Comparison of ENCODE assay signal across 31 cellular contexts in the genomic region with DNA sequence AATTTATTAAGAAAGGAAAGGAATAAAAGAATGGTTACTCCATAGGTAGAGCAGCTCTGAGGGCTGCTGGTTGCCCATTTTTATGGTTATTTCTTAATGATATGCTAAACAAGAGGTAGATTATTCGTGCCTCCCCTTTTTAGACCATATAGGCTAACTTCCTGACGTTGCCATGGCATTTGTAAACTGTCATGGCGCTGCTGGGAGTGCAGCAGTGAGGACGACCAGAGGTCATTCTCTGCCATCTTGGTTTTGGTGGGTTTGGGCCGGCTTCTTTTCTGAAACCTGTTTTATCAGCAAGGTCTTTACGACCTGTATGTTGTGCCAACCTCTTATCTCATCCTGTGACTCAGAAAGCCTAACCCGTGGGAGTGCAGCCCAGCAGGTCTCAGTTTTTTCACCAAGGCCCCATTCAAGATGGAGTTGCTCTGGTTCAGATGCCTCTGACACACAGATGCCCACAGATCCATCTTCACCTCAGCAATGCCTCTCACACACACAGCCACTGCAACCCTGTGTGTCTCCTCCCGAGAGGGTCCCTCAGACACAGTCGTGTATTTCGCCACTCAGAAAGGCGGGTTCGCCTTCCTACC. TPM values are rescaled to one million over a fixed set of nuclear protein-coding genes. Genes with fewer than 3 reads are reported as not detected.
DNase-seq lines count a peak whose midpoint lies in the region; ATAC-seq and TF ChIP-seq lines count a peak whose summit lies in the region.
"Had no signal": no experiment of that assay in that cellular context is flagged by ENCODE, and none has a peak within 500 bp of the region (broad histone marks: within the 10 kb centered on the region; RNA-seq: fewer than 3 reads in every experiment).

No MANE protein-coding gene starts in this region.

- no peaks in the 10 kb centered on the region for H3K36me3 ChIP-seq in iPS-20b (ENCODE audit: insufficient read depth, low read depth, low read length)
- H3K36me3 ChIP-seq in upper lobe of right lung = no peaks in the 10 kb centered on the region
- H3K36me3 ChIP-seq in right atrium auricular region = no peaks in the 10 kb centered on the region
- H3K36me3 ChIP-seq: BE2C, lower lobe of right lung, upper lobe of left lung had no signal

- H3K4me3 ChIP-seq in iPS-20b (ENCODE audit: low read length) = no peak overlapping the region
- no peak overlapping the region for H3K4me3 ChIP-seq in upper lobe of right lung
- H3K4me3 ChIP-seq in right atrium auricular region = no peak overlapping the region
- H3K4me3 ChIP-seq: lower lobe of right lung, PC-9, upper lobe of left lung had no signal

- H3K27me3 ChIP-seq in iPS-20b (ENCODE audit: insufficient read depth, low read length) = peaks cover 18% of the 10 kb centered on the region
- no peaks in the 10 kb centered on the region for H3K27me3 ChIP-seq in upper lobe of right lung
- H3K27me3 ChIP-seq in right atrium auricular region = no peaks in the 10 kb centered on the region
- H3K27me3 ChIP-seq: BE2C, upper lobe of left lung had no signal

- H3K27ac Mint-ChIP-seq in activated naive CD8-positive, alpha-beta T cell treated with anti-CD3 and anti-CD28 coated beads, Interleukin-2, amount 50 U/mL, for 24 hours = no peak overlapping the region
- no peak overlapping the region for H3K27ac Mint-ChIP-seq in activated naive CD8-positive, alpha-beta T cell treated with anti-CD3 and anti-CD28 coated beads for 36 hours
- peak overlapping the region; percentile 28 for H3K27ac Mint-ChIP-seq in activated T-helper 17 cell treated with anti-CD3 and anti-CD28 coated beads, Interleukin-2, amount 50 U/mL, for 72 hours
- H3K27ac Mint-ChIP-seq: stimulated activated memory B cell treated with anti-CD40 and anti-IgM and Interleukin-4, amounts not matched to agents 10 μg/mL and 1 μg/mL and 100 μg/mL, for 72 hours; T-helper 2 cell treated with Interferon-gamma antibody and Interleukin-4, amounts not matched to agents 5 μg/mL and 100 μg/mL, for 36 hours had no signal

- no peaks in the 10 kb centered on the region for H3K36me3 Mint-ChIP-seq in activated naive CD8-positive, alpha-beta T cell treated with anti-CD3 and anti-CD28 coated beads, Interleukin-2, amount 50 U/mL, for 24 hours (ENCODE audit: low read depth)
- no peaks in the 10 kb centered on the region for H3K36me3 Mint-ChIP-seq in activated naive CD8-positive, alpha-beta T cell treated with anti-CD3 and anti-CD28 coated beads for 36 hours
- H3K36me3 Mint-ChIP-seq in activated T-helper 17 cell treated with anti-CD3 and anti-CD28 coated beads, Interleukin-2, amount 50 U/mL, for 72 hours (ENCODE audit: low read depth) = no peaks in the 10 kb centered on the region
- H3K36me3 Mint-ChIP-seq: brain; CD8-positive, alpha-beta memory T cell; IgD-negative memory B cell; stimulated activated memory B cell treated with anti-CD40 and anti-IgM and Interleukin-4, amounts not matched to agents 10 μg/mL and 1 μg/mL and 100 μg/mL, for 72 hours had no signal

- H3K4me1 ChIP-seq in iPS-20b (ENCODE audit: insufficient read depth, low read length) (peaks cover 4% of the 10 kb centered on the region; the same call in 1 of the 2 replicates), upper lobe of right lung (peaks cover 7% of the 10 kb centered on the region), right atrium auricular region (peaks cover 0 to 16% of the 10 kb centered on the region in 2 donors)
- H3K4me1 ChIP-seq: lower lobe of right lung had no signal

- H3K9ac ChIP-seq in iPS-20b (ENCODE audit: low read depth, low read length) = peak overlapping the region; percentile 41; the same call in 1 of the 2 replicates

- no peak for DNase-seq in activated naive CD8-positive, alpha-beta T cell treated with anti-CD3 and anti-CD28 coated beads, Interleukin-2, amount 50 U/mL, for 24 hours
- no peak for DNase-seq in activated naive CD8-positive, alpha-beta T cell treated with anti-CD3 and anti-CD28 coated beads for 36 hours
- DNase-seq in upper lobe of right lung (peak; percentile 49), DMS 273 treated with DMSO at 0.1 percent for 48 hours (lab: John Stamatoyannopoulos, UW) (no peak), right atrium auricular region (ENCODE audit: low spot score) (no peak)
- DNase-seq: ACHN; activated CD4-positive, alpha-beta T cell treated with anti-CD3 and anti-CD28 coated beads, Interleukin-2, amount 50 U/mL, for 1 hour; activated gamma-delta T cell; BE2C; CD8-positive, alpha-beta memory T cell; cerebellar nuclear complex; DMS53; foreskin fibroblast; lower lobe of right lung; NCI-H1092; NCI-H187; NK-92 treated with Interleukin-12 subunit alpha and Interleukin-12 subunit beta, amount 100 ng/mL, for 24 hours; PC-9; SHP77; stimulated activated CD4-positive, alpha-beta T cell treated with anti-CD3 and anti-CD28 coated beads, Interleukin-12 subunit alpha, Interleukin-12 subunit beta, amount 100 ng/mL, for 4 hours; stimulated activated CD4-positive, alpha-beta T cell treated with anti-CD3 and anti-CD28 coated beads, Interleukin-4, amount 100 ng/mL, for 4 hours; substantia nigra; upper lobe of left lung had no signal

- H3K4me3 Mint-ChIP-seq in activated naive CD8-positive, alpha-beta T cell treated with anti-CD3 and anti-CD28 coated beads, Interleukin-2, amount 50 U/mL, for 24 hours = no peak overlapping the region
- H3K4me3 Mint-ChIP-seq in activated naive CD8-positive, alpha-beta T cell treated with anti-CD3 and anti-CD28 coated beads for 36 hours = no peak overlapping the region
- H3K4me3 Mint-ChIP-seq in activated T-helper 17 cell treated with anti-CD3 and anti-CD28 coated beads, Interleukin-2, amount 50 U/mL, for 72 hours = no peak overlapping the region
- H3K4me3 Mint-ChIP-seq: CD8-positive, alpha-beta memory T cell; IgD-negative memory B cell; stimulated activated memory B cell treated with anti-CD40 and anti-IgM and Interleukin-4, amounts not matched to agents 10 μg/mL and 1 μg/mL and 100 μg/mL, for 72 hours; T-helper 2 cell treated with Interferon-gamma antibody and Interleukin-4, amounts not matched to agents 5 μg/mL and 100 μg/mL, for 36 hours had no signal

- intact Hi-C loops in upper lobe of right lung (cut with DNase I) = loop anchor here (2.0 kb wide), 1 partner anchor 86 kb away; no protein-coding TSS in a partner anchor

- H3K9me3 ChIP-seq in iPS-20b (ENCODE audit: insufficient read depth, low read depth, low read length) (no peaks in the 10 kb centered on the region), upper lobe of right lung (no peaks in the 10 kb centered on the region), right atrium auricular region (no peaks in the 10 kb centered on the region)
- H3K9me3 ChIP-seq: BE2C, lower lobe of right lung, upper lobe of left lung had no signal

- no peaks in the 10 kb centered on the region for H3K9me3 Mint-ChIP-seq in activated naive CD8-positive, alpha-beta T cell treated with anti-CD3 and anti-CD28 coated beads, Interleukin-2, amount 50 U/mL, for 24 hours
- no peaks in the 10 kb centered on the region for H3K9me3 Mint-ChIP-seq in activated naive CD8-positive, alpha-beta T cell treated with anti-CD3 and anti-CD28 coated beads for 36 hours
- no peaks in the 10 kb centered on the region for H3K9me3 Mint-ChIP-seq in activated T-helper 17 cell treated with anti-CD3 and anti-CD28 coated beads, Interleukin-2, amount 50 U/mL, for 72 hours
- H3K9me3 Mint-ChIP-seq: IgD-negative memory B cell; stimulated activated memory B cell treated with anti-CD40 and anti-IgM and Interleukin-4, amounts not matched to agents 10 μg/mL and 1 μg/mL and 100 μg/mL, for 72 hours; T-helper 2 cell treated with Interferon-gamma antibody and Interleukin-4, amounts not matched to agents 5 μg/mL and 100 μg/mL, for 36 hours had no signal

- ATAC-seq in activated naive CD8-positive, alpha-beta T cell treated with anti-CD3 and anti-CD28 coated beads, Interleukin-2, amount 50 U/mL, for 24 hours = peak; percentile 22
- ATAC-seq in activated T-helper 17 cell treated with anti-CD3 and anti-CD28 coated beads, Interleukin-2, amount 50 U/mL, for 72 hours (replicated peaks) = peak; percentile 57
- ATAC-seq in upper lobe of right lung (no peak), HG03025 (IDR thresholded peaks at IDR 0.05; ENCODE audit: low FRiP score, unreplicated experiment) (no peak)
- ATAC-seq: lower lobe of right lung; right cardiac atrium; stimulated activated memory B cell treated with anti-CD40 and anti-IgM and Interleukin-4, amounts not matched to agents 10 μg/mL and 1 μg/mL and 100 μg/mL, for 72 hours had no signal

- H3K27me3 Mint-ChIP-seq in activated naive CD8-positive, alpha-beta T cell treated with anti-CD3 and anti-CD28 coated beads, Interleukin-2, amount 50 U/mL, for 24 hours = peaks cover 24% of the 10 kb centered on the region
- H3K27me3 Mint-ChIP-seq in activated naive CD8-positive, alpha-beta T cell treated with anti-CD3 and anti-CD28 coated beads for 36 hours = peaks cover 25% of the 10 kb centered on the region
- H3K27me3 Mint-ChIP-seq in activated T-helper 17 cell treated with anti-CD3 and anti-CD28 coated beads, Interleukin-2, amount 50 U/mL, for 72 hours = peaks cover 20% of the 10 kb centered on the region

- TF ChIP-seq CTCF in upper lobe of right lung (IDR thresholded peaks at IDR 0.05) (no peak), right atrium auricular region (IDR thresholded peaks at IDR 0.05) (no peak)

- H3K4me1 Mint-ChIP-seq in activated naive CD8-positive, alpha-beta T cell treated with anti-CD3 and anti-CD28 coated beads, Interleukin-2, amount 50 U/mL, for 24 hours = peaks cover 13% of the 10 kb centered on the region
- H3K4me1 Mint-ChIP-seq in activated naive CD8-positive, alpha-beta T cell treated with anti-CD3 and anti-CD28 coated beads for 36 hours = peaks cover 12% of the 10 kb centered on the region
- H3K4me1 Mint-ChIP-seq in activated T-helper 17 cell treated with anti-CD3 and anti-CD28 coated beads, Interleukin-2, amount 50 U/mL, for 72 hours = no peaks in the 10 kb centered on the region
- H3K4me1 Mint-ChIP-seq: stimulated activated memory B cell treated with anti-CD40 and anti-IgM and Interleukin-4, amounts not matched to agents 10 μg/mL and 1 μg/mL and 100 μg/mL, for 72 hours had no signal

- H3K27ac ChIP-seq in iPS-20b (ENCODE audit: low read length) (no peak overlapping the region), upper lobe of right lung (no peak overlapping the region), right atrium auricular region (no peak overlapping the region)
- H3K27ac ChIP-seq: lower lobe of right lung, PC-9, upper lobe of left lung had no signal

RNA-seq across cellular contexts. Expression of a gene that starts 16.4 kb away (rescaled TPM):
- 10 to 100 TPM; 18.3 to 21.2 TPM for total RNA-seq in activated naive CD8-positive, alpha-beta T cell treated with anti-CD3 and anti-CD28 coated beads for 36 hours
- 10 to 100 TPM in 1 of 2 donors, 1 to 10 TPM in 1; 7.6 to 26.2 TPM for total RNA-seq in activated T-helper 17 cell treated with anti-CD3 and anti-CD28 coated beads, Interleukin-2, amount 50 U/mL, for 72 hours
- total RNA-seq in upper lobe of right lung = 26.9 TPM
- 10 to 100 TPM; 28.5 to 38.1 TPM for total RNA-seq in right atrium auricular region
- total RNA-seq: PC-9 had no signal

Comparison
In these comparisons a context has a peak if more than half of its experiments do, and no peak if none do; other contexts are left out.
1. ATAC-seq: peak in activated naive CD8-positive, alpha-beta T cell treated with anti-CD3 and anti-CD28 coated beads, Interleukin-2, amount 50 U/mL, for 24 hours (single experiment) and activated T-helper 17 cell treated with anti-CD3 and anti-CD28 coated beads, Interleukin-2, amount 50 U/mL, for 72 hours (single experiment); none in upper lobe of right lung (single experiment) and HG03025 (single experiment).